ENCODE assay signal across 8 cellular contexts in the genomic region with DNA sequence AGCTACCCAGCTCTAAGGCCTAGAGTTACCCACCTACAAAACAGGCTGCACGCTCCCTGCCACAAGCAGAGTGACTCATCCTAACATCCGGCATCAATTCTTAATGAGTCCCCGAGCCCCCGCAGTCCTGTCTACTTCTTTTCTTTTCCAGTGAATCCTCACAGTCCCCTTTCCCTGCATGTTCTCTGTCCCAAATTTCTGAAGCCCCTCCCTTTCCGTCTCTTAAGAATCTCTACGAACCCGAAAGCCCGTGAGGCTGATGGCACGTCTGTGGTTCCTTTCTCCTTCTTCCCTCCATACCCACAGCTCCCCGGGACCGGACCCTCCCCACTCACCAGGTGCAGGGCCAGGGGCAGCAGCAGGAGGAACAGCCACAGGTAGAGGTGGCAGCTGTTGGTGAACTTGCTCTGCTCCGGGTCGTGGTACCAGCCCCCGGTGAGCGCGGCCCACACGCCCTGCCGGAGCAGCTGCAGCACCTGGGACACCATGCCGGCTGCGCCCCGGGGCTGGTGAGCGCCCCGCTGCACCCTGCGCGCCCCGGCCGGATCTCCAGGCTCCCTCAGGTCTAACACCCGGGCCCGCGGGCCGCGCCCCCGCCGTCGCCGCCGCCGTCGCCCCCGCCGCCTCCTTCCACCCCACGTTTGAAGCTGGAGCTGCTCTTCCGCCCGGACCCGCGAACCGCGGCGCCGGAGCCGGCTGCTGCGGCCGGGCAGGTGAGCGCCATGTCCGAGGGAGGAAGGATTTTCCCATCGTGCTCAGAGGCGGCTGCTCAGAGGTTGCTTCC. TPM values are rescaled to one million over a fixed set of nuclear protein-coding genes. Genes with fewer than 3 reads are reported as not detected.
DNase-seq lines count a peak whose midpoint lies in the region; ATAC-seq lines count a peak whose summit lies in the region.

A gene with protein sequence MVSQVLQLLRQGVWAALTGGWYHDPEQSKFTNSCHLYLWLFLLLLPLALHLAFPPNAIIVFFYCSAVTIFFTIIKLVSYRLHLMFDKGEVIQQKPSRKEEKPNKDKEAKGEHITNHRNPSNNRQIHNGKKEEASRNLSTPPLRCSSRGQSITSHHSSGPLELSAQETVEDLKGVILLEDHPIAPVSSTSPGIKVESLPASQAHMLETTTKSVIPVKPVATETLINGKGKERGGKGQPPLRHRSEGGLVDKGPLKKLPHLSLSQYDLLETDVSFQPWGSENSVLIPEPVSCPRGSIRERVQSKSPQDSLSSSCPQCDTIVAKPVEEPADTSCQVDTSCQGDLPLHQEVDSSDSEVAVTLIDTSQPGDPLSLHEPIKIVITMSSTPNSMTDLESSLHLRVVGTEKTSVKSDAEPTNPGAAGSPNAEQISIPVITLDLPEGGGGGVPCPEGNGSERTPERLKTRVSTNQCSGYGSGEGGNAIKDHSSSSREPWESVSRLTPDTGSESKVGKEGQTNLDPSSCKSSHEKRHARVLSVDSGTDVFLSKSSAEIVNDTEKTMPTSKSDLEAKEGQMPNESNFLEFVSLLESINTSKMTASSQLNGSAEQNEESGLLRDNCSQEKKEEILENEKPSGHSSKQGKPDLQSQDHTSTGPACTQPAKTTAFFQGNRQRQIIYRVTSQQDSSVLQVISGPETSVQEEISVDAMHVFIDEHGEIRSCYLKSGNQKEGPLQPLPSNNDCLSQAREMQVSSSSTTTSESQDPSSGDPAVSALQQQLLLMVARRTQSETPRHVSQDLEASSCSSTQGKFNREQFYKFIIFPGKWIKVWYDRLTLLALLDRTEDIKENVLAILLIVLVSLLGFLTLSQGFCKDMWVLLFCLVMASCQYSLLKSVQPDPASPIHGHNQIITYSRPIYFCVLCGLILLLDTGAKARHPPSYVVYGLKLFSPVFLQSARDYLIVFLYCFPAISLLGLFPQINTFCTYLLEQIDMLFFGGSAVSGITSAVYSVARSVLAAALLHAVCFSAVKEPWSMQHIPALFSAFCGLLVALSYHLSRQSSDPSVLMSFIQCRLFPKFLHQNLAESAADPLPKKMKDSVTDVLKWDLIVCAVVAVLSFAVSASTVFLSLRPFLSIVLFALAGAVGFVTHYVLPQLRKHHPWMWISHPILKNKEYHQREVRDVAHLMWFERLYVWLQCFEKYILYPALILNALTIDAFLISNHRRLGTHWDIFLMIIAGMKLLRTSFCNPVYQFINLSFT (N-terminal part only) (minus strand): TSS at position 735 of the 784 bp plus-strand sequence. CDS start 247 bp downstream, at position 488.

- intact Hi-C loops in sciatic nerve (cut with DNase I): no loop called here

- H3K36me3 ChIP-seq in HAP-1 (replicated peaks) (no peaks in the 10 kb centered on the region), MG63 (no peaks in the 10 kb centered on the region)

- H3K4me3 ChIP-seq in GM08714 (ENCODE audit: low read length): peak within 1 kb of the TSS; percentile 94
- H3K4me3 ChIP-seq in HAP-1: peak within 1 kb of the TSS; percentile 50
- peak within 1 kb of the TSS; percentile 65 for H3K4me3 ChIP-seq in MG63

- DNase-seq in HAP-1 (ENCODE audit: low spot score in 2 of 2) (peak; percentile 32 to 65), MG63 (peak; percentile 68), SW480 (ENCODE audit: low spot score) (peak; percentile 82), amniotic stem cell (lab: John Stamatoyannopoulos, UW) (peak; percentile 23), hypothalamus (lab: John Stamatoyannopoulos, UW) (peak in 33 of 51 donors; percentile 8 to 61 (median 36)), sciatic nerve (ENCODE audit: low spot score) (peak; percentile 65), pons (ENCODE audit: low spot score) (no peak)

- in situ Hi-C loops in HAP-1 (cut with MboI; ENCODE audit: low sequenced_read_pairs): no loop called here

- H3K27me3 ChIP-seq in HAP-1 (ENCODE audit: low read depth) (no peaks in the 10 kb centered on the region), MG63 (no peaks in the 10 kb centered on the region)

- H3K9me3 ChIP-seq in HAP-1 (no peaks in the 10 kb centered on the region), MG63 (no peaks in the 10 kb centered on the region)

- H3K4me1 ChIP-seq in HAP-1: peaks cover 12% of the 10 kb centered on the region; the same call in 1 of the 2 replicates

- ATAC-seq in sciatic nerve: peak; percentile 72

RNA-seq across cellular contexts. Expression of the gene that starts here (rescaled TPM):
- 1.8 TPM in 2 replicates for total RNA-seq in MG63 (2014; rRNA removed; shearing (Covaris generic); ENCODE audit: low replicate concordance)
- total RNA-seq in sciatic nerve: 16.2 TPM
